Comparison of ENCODE assay signal across 13 cellular contexts in genomic region chr2:238868616-238869292, GRCh38. TPM values are rescaled to one million over a fixed set of nuclear protein-coding genes. Genes with fewer than 3 reads are reported as not detected.
A peak's percentile ranks its signal among the peaks of the same experiment; 100 is the strongest.
DNase-seq lines count a peak whose midpoint lies in the region; ATAC-seq, FAIRE-seq and TF ChIP-seq lines count a peak whose summit lies in the region.
"Had no signal": no experiment of that assay in that cellular context is flagged by ENCODE, and none has a peak within 500 bp of the region (broad histone marks: within the 10 kb centered on the region; RNA-seq: fewer than 3 reads in every experiment).

No MANE protein-coding gene starts in this region.

- no peak overlapping the region for H3K4me3 ChIP-seq in breast epithelium
- H3K4me3 ChIP-seq in skeletal muscle satellite cell (ENCODE audit: low read length), result peak overlapping the region; percentile 53
- H3K4me3 ChIP-seq: dorsolateral prefrontal cortex had no signal

- H3K4me2 ChIP-seq in skeletal muscle satellite cell (ENCODE audit: low read length), result peak overlapping the region; percentile 81

- no peaks in the 10 kb centered on the region for H3K27me3 ChIP-seq in breast epithelium
- H3K27me3 ChIP-seq in skeletal muscle satellite cell (ENCODE audit: control insufficient read depth, insufficient read depth, low read length), result no peaks in the 10 kb centered on the region
- H3K27me3 ChIP-seq: dorsolateral prefrontal cortex had no signal

- FAIRE-seq in GM12891 (lab: Jason Lieb, UNC), result no peak
- FAIRE-seq: H54 had no signal

- H3K9me3 ChIP-seq in breast epithelium (no peaks in the 10 kb centered on the region), skeletal muscle satellite cell (replicated peaks; ENCODE audit: low read length) (no peaks in the 10 kb centered on the region)

- H3K36me3 ChIP-seq in breast epithelium, result no peaks in the 10 kb centered on the region
- no peaks in the 10 kb centered on the region for H3K36me3 ChIP-seq in skeletal muscle satellite cell (ENCODE audit: insufficient read depth, low read length)

- peak overlapping the region; percentile 33 for H3K9ac ChIP-seq in skeletal muscle satellite cell (ENCODE audit: low read depth, low read length)

- intact Hi-C loops in breast epithelium (cut with DNase I; ENCODE audit: low total_unique reads), result no loop called here

- peak; percentile 85 for DNase-seq in GM04503 (ENCODE audit: low read depth)
- peak in 1 of 2 donors; percentile 61 for DNase-seq in breast epithelium (ENCODE audit: low spot score in 2 of 2)
- DNase-seq in iris pigment epithelial cell (ENCODE audit: low read depth), result peak; percentile 61
- DNase-seq in CD1c-positive myeloid dendritic cell (ENCODE audit: extremely low spot score), result no peak
- DNase-seq in effector CD4-positive, alpha-beta T cell, result no peak
- DNase-seq in GM12891 (ENCODE audit: insufficient read length, low spot score), result no peak
- DNase-seq: immature natural killer cell, retina had no signal

- no peak for ATAC-seq in HG03571 (IDR thresholded peaks at IDR 0.05; ENCODE audit: unreplicated experiment)

- no peak for TF ChIP-seq CTCF in breast epithelium (IDR thresholded peaks at IDR 0.05)

- H3K4me1 ChIP-seq in breast epithelium, result peaks cover 11 to 26% of the 10 kb centered on the region in 2 donors
- H3K4me1 ChIP-seq in skeletal muscle satellite cell (ENCODE audit: control insufficient read depth, insufficient read depth, low read length), result peaks cover 56% of the 10 kb centered on the region

- H3K27ac ChIP-seq in breast epithelium, result peak overlapping the region; percentile 78 to 79

- TF ChIP-seq POLR2A in breast epithelium (IDR thresholded peaks at IDR 0.05) (no peak), GM12891 (IDR thresholded peaks at IDR 0.05; ENCODE audit: low read depth, low read length) (no peak)

TF ChIP-seq in GM12891, 5 proteins besides CTCF, POLR2A, EP300 and RAD21:
- no peak for TF ChIP-seq POU2F2 (IDR thresholded peaks at IDR 0.05; ENCODE audit: low read depth, low read length)
- TF ChIP-seq SPI1 (IDR thresholded peaks at IDR 0.05; ENCODE audit: low read depth, low read length), result no peak
- TF ChIP-seq TAF1 (IDR thresholded peaks at IDR 0.05; ENCODE audit: low read depth, low read length), result no peak
- TF ChIP-seq PAX5 (IDR thresholded peaks at IDR 0.05; ENCODE audit: insufficient read depth, low read length, severe bottlenecking), result no peak
- no peak for TF ChIP-seq POLR2AphosphoS5 (IDR thresholded peaks at IDR 0.05; ENCODE audit: low read depth, low read length)

RNA-seq across cellular contexts. Expression of gene TWIST2, which starts 20.9 kb away (rescaled TPM):
- 100 to 1,000 TPM in 2 of 3 donors, 10 to 100 TPM in 1; 38.2 to 200 (median 178) TPM for total RNA-seq in breast epithelium
- total RNA-seq in skeletal muscle satellite cell (2012; rRNA removed), result 34.7 and 38.7 TPM in 2 replicates
- polyA plus RNA-seq in GM12891 (2012; ENCODE audit: low read depth, missing spikeins), result not detected
- total RNA-seq: activated T-helper 1 cell treated with anti-CD3 and anti-CD28 coated beads, Interleukin-12 subunit alpha, Interleukin-12 subunit beta, Interleukin-2, Interleukin-4 antibody, amounts not matched to agents 30 ng/mL and 10 ng/mL and 1 ng/mL, durations not matched to agents 14 hours and 24 hours and 36 hours had no signal

Comparison
In these comparisons a context has a peak if more than half of its experiments do, and no peak if none do; other contexts are left out.
1. DNase-seq: peak in GM04503 (single experiment) and iris pigment epithelial cell (single experiment); none in CD1c-positive myeloid dendritic cell (single experiment), effector CD4-positive, alpha-beta T cell (single experiment) and GM12891 (single experiment).